Comparison of ENCODE assay signal across 14 cellular contexts in genomic region chr12:132152921-132153321, GRCh38.
"Had no signal": no experiment of that assay in that cellular context is flagged by ENCODE, and none has a peak within 500 bp of the region (broad histone marks: within the 10 kb centered on the region; RNA-seq: fewer than 3 reads in every experiment).

No MANE protein-coding gene starts in this region.

- H3K4me1 ChIP-seq: testis had no signal

- H3K27ac Mint-ChIP-seq: activated CD4-positive, alpha-beta memory T cell treated with anti-CD3 and anti-CD28 coated beads for 36 hours; stimulated activated naive CD8-positive, alpha-beta T cell treated with anti-CD3 and anti-CD28 coated beads, Interleukin-15, Interleukin-2, amounts not matched to agents 100 ng/mL and 50 ng/mL, for 24 hours had no signal

- H3K9me3 Mint-ChIP-seq: activated CD4-positive, alpha-beta memory T cell treated with anti-CD3 and anti-CD28 coated beads for 36 hours; activated T-cell treated with anti-CD3 and anti-CD28 coated beads, Interleukin-2, amount 50 U/mL, for 4 hours; stimulated activated naive CD8-positive, alpha-beta T cell treated with anti-CD3 and anti-CD28 coated beads, Interleukin-15, Interleukin-2, amounts not matched to agents 100 ng/mL and 50 ng/mL, for 24 hours had no signal

- H3K36me3 ChIP-seq: cardiac muscle cell, uterus had no signal

- H3K4me3 ChIP-seq: cardiac muscle cell, esophagus squamous epithelium, testis, uterus had no signal

- FAIRE-seq: colon had no signal

- H3K4me3 Mint-ChIP-seq: activated CD4-positive, alpha-beta memory T cell treated with anti-CD3 and anti-CD28 coated beads for 36 hours; activated T-cell treated with anti-CD3 and anti-CD28 coated beads, Interleukin-2, amount 50 U/mL, for 4 hours; stimulated activated naive CD8-positive, alpha-beta T cell treated with anti-CD3 and anti-CD28 coated beads, Interleukin-15, Interleukin-2, amounts not matched to agents 100 ng/mL and 50 ng/mL, for 24 hours had no signal

- H3K27ac ChIP-seq: cardiac muscle cell, esophagus squamous epithelium, testis, uterus had no signal

- H3K27me3 ChIP-seq: cardiac muscle cell, esophagus squamous epithelium, testis, uterus had no signal

- DNase-seq: activated CD4-positive, alpha-beta memory T cell treated with anti-CD3 and anti-CD28 coated beads for 36 hours; activated effector memory CD4-positive, alpha-beta T cell treated with anti-CD3 and anti-CD28 coated beads, Interleukin-2, amount 50 U/mL, for 16 hours; activated T-cell treated with anti-CD3 and anti-CD28 coated beads, Interleukin-2, amount 50 U/mL, for 4 hours; esophagus squamous epithelium; foreskin fibroblast; mesendoderm; stimulated activated CD4-positive, alpha-beta T cell treated with anti-CD3 and anti-CD28 coated beads, Interleukin-2, amount 100 ng/mL, for 24 hours; stimulated activated CD8-positive, alpha-beta memory T cell treated with anti-CD3 and anti-CD28 coated beads, Interleukin-4, amount 100 ng/mL, for 48 hours; SW 1271; testis; uterus had no signal

- H3K27me3 Mint-ChIP-seq: activated CD4-positive, alpha-beta memory T cell treated with anti-CD3 and anti-CD28 coated beads for 36 hours; stimulated activated naive CD8-positive, alpha-beta T cell treated with anti-CD3 and anti-CD28 coated beads, Interleukin-15, Interleukin-2, amounts not matched to agents 100 ng/mL and 50 ng/mL, for 24 hours had no signal

- H3K9me3 ChIP-seq: esophagus squamous epithelium, testis, uterus had no signal
